In the genomic region with DNA sequence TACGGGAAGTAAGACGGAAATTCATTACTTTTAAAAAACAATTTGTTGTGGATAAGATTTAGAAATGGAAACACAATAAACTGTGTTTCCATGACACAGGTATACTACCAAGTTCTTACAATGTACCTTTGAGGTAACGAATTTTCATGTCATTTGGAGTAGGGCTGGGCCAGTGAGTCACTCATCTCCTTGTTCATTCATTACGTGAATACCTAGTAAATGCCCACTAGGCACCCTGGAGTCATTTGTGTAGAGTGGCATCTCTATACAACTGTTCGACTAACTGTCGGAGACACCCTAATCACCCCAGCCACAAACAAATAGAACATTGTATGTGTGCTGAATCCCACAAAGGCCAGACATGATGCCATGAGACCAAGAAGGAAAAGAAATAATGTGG, we compare ENCODE assay signal across 22 cellular contexts.
"Had no signal": no experiment of that assay in that cellular context is flagged by ENCODE, and none has a peak within 500 bp of the region (broad histone marks: within the 10 kb centered on the region; RNA-seq: fewer than 3 reads in every experiment).

No MANE protein-coding gene starts in this region.

- FAIRE-seq: endometrium, small intestine had no signal

- H3K4me3 Mint-ChIP-seq: activated CD4-positive, alpha-beta T cell treated with anti-CD3 and anti-CD28 coated beads for 36 hours; activated naive CD4-positive, alpha-beta T cell treated with anti-CD3 and anti-CD28 coated beads for 36 hours; activated naive CD8-positive, alpha-beta T cell treated with anti-CD3 and anti-CD28 coated beads, Interleukin-2, amount 50 U/mL, for 24 hours; natural killer cell; stimulated activated naive B cell treated with anti-CD40 and anti-IgM and Interleukin-4, amounts not matched to agents 10 μg/mL and 1 μg/mL and 100 μg/mL, for 72 hours; WTC11 had no signal

- H3K27me3 ChIP-seq: heart right ventricle, transverse colon, uterus had no signal

- H3K9me3 Mint-ChIP-seq: activated naive CD4-positive, alpha-beta T cell treated with anti-CD3 and anti-CD28 coated beads for 36 hours; activated naive CD8-positive, alpha-beta T cell treated with anti-CD3 and anti-CD28 coated beads, Interleukin-2, amount 50 U/mL, for 24 hours; natural killer cell; stimulated activated naive B cell treated with anti-CD40 and anti-IgM and Interleukin-4, amounts not matched to agents 10 μg/mL and 1 μg/mL and 100 μg/mL, for 72 hours; WTC11 had no signal

- H3K36me3 Mint-ChIP-seq: natural killer cell; stimulated activated naive B cell treated with anti-CD40 and anti-IgM and Interleukin-4, amounts not matched to agents 10 μg/mL and 1 μg/mL and 100 μg/mL, for 72 hours; WTC11 had no signal

- ATAC-seq: activated CD4-positive, alpha-beta T cell treated with anti-CD3 and anti-CD28 coated beads for 36 hours; activated naive CD8-positive, alpha-beta T cell treated with anti-CD3 and anti-CD28 coated beads, Interleukin-2, amount 50 U/mL, for 24 hours; heart right ventricle; left lobe of liver; lower lobe of right lung; natural killer cell; sciatic nerve; stimulated activated naive B cell treated with anti-CD40 and anti-IgM and Interleukin-4, amounts not matched to agents 10 μg/mL and 1 μg/mL and 100 μg/mL, for 72 hours; WTC11 had no signal

- H3K27me3 Mint-ChIP-seq: activated CD4-positive, alpha-beta T cell treated with anti-CD3 and anti-CD28 coated beads for 36 hours; activated naive CD8-positive, alpha-beta T cell treated with anti-CD3 and anti-CD28 coated beads, Interleukin-2, amount 50 U/mL, for 24 hours; stimulated activated naive B cell treated with anti-CD40 and anti-IgM and Interleukin-4, amounts not matched to agents 10 μg/mL and 1 μg/mL and 100 μg/mL, for 72 hours had no signal

- DNase-seq: activated CD4-positive, alpha-beta T cell treated with anti-CD3 and anti-CD28 coated beads for 36 hours; activated CD4-positive, alpha-beta T cell treated with anti-CD3 and anti-CD28 coated beads, Interleukin-2, amount 50 U/mL, for 4 hours; activated CD8-positive, alpha-beta memory T cell treated with anti-CD3 and anti-CD28 coated beads, Interleukin-2, amount 50 U/mL, for 48 hours; activated effector memory CD4-positive, alpha-beta T cell treated with Interleukin-2 at 50 U/mL for 16 hours; activated naive CD4-positive, alpha-beta T cell treated with anti-CD3 and anti-CD28 coated beads for 36 hours; activated naive CD8-positive, alpha-beta T cell treated with anti-CD3 and anti-CD28 coated beads, Interleukin-2, amount 50 U/mL, for 24 hours; activated T-cell treated with anti-CD3 and anti-CD28 coated beads, Interleukin-2, amount 50 U/mL, for 48 hours; effector CD4-positive, alpha-beta T cell; heart right ventricle; lower lobe of right lung; natural killer cell; small intestine; stimulated activated CD4-positive, alpha-beta T cell treated with anti-CD3 and anti-CD28 coated beads, Interleukin-2, amount 100 ng/mL, for 24 hours; stimulated activated CD8-positive, alpha-beta memory T cell treated with anti-CD3 and anti-CD28 coated beads, Interleukin-4, amount 100 ng/mL, for 48 hours; stimulated activated naive B cell treated with anti-CD40 and anti-IgM and Interleukin-4, amounts not matched to agents 10 μg/mL and 1 μg/mL and 100 μg/mL, for 72 hours; T-helper 9 cell; transverse colon; uterus had no signal

- H3K36me3 ChIP-seq: heart right ventricle, lower lobe of right lung, transverse colon, uterus had no signal

- H3K27ac Mint-ChIP-seq: activated CD4-positive, alpha-beta T cell treated with anti-CD3 and anti-CD28 coated beads for 36 hours; activated naive CD4-positive, alpha-beta T cell treated with anti-CD3 and anti-CD28 coated beads for 36 hours; natural killer cell; stimulated activated naive B cell treated with anti-CD40 and anti-IgM and Interleukin-4, amounts not matched to agents 10 μg/mL and 1 μg/mL and 100 μg/mL, for 72 hours had no signal

- H3K4me3 ChIP-seq: heart right ventricle, lower lobe of right lung, transverse colon, uterus had no signal

- H3K9me3 ChIP-seq: heart right ventricle, lower lobe of right lung, transverse colon, uterus had no signal

- H3K27ac ChIP-seq: heart right ventricle, lower lobe of right lung, transverse colon, uterus had no signal
